11 cellular contexts compared by ENCODE assay signal in genomic region chr11:96122601-96123044, GRCh38.
DNase-seq lines count a peak whose midpoint lies in the region; ATAC-seq and TF ChIP-seq lines count a peak whose summit lies in the region.
"Had no signal": no experiment of that assay in that cellular context is flagged by ENCODE, and none has a peak within 500 bp of the region (broad histone marks: within the 10 kb centered on the region; RNA-seq: fewer than 3 reads in every experiment).

No MANE protein-coding gene starts in this region.

- intact Hi-C loops in activated CD4-positive, alpha-beta T cell treated with anti-CD3 and anti-CD28 coated beads for 36 hours (cut with DNase I, micrococcal nuclease) = no loop called here
- intact Hi-C loops in testis (cut with DNase I; ENCODE audit: low total_unique reads) = no loop called here

- H3K4me3 Mint-ChIP-seq in activated CD4-positive, alpha-beta T cell treated with anti-CD3 and anti-CD28 coated beads for 36 hours = no peak overlapping the region
- no peak overlapping the region for H3K4me3 Mint-ChIP-seq in stimulated activated naive CD8-positive, alpha-beta T cell treated with anti-CD3 and anti-CD28 coated beads, Interleukin-15, Interleukin-2, amounts not matched to agents 100 ng/mL and 50 ng/mL, for 24 hours

- no peak for ATAC-seq in activated CD4-positive, alpha-beta T cell treated with anti-CD3 and anti-CD28 coated beads for 36 hours
- ATAC-seq in HG03469 (IDR thresholded peaks at IDR 0.05; ENCODE audit: unreplicated experiment) = no peak
- ATAC-seq: pancreas had no signal

- H3K27me3 ChIP-seq in testis = no peaks in the 10 kb centered on the region
- H3K27me3 ChIP-seq: pancreas, stomach had no signal

- no peaks in the 10 kb centered on the region for H3K27me3 Mint-ChIP-seq in activated CD4-positive, alpha-beta T cell treated with anti-CD3 and anti-CD28 coated beads for 36 hours
- H3K27me3 Mint-ChIP-seq in stimulated activated naive CD8-positive, alpha-beta T cell treated with anti-CD3 and anti-CD28 coated beads, Interleukin-15, Interleukin-2, amounts not matched to agents 100 ng/mL and 50 ng/mL, for 24 hours = no peaks in the 10 kb centered on the region

- peak overlapping the region; percentile 39; the same call in 1 of the 2 replicates for H3K27ac ChIP-seq in RWPE1
- no peak overlapping the region for H3K27ac ChIP-seq in testis
- H3K27ac ChIP-seq: pancreas, stomach had no signal

- POLR2A ChIA-PET in activated CD4-positive, alpha-beta T cell treated with anti-CD3 and anti-CD28 coated beads for 36 hours (lab: Charles Lee) = no interaction called here
- POLR2A ChIA-PET in RWPE1 (lab: Yijun Ruan, JAX; ENCODE audit: low non-redundant PET) = no interaction called here

- H3K27ac Mint-ChIP-seq in activated CD4-positive, alpha-beta T cell treated with anti-CD3 and anti-CD28 coated beads for 36 hours = peak overlapping the region; percentile 10
- H3K27ac Mint-ChIP-seq in stimulated activated naive CD8-positive, alpha-beta T cell treated with anti-CD3 and anti-CD28 coated beads, Interleukin-15, Interleukin-2, amounts not matched to agents 100 ng/mL and 50 ng/mL, for 24 hours = peak overlapping the region; percentile 27

- no peaks in the 10 kb centered on the region for H3K4me1 ChIP-seq in testis
- H3K4me1 ChIP-seq: pancreas, stomach had no signal

- TF ChIP-seq POLR2A in testis (IDR thresholded peaks at IDR 0.05) = no peak

- WGBS in testis, 2 donors = 86 to 97% methylated on average over 2 of the region's 2 CpGs

- H3K36me3 Mint-ChIP-seq in activated CD4-positive, alpha-beta T cell treated with anti-CD3 and anti-CD28 coated beads for 36 hours (ENCODE audit: low read depth) = peaks cover 42% of the 10 kb centered on the region
- peaks cover 55% of the 10 kb centered on the region for H3K36me3 Mint-ChIP-seq in stimulated activated naive CD8-positive, alpha-beta T cell treated with anti-CD3 and anti-CD28 coated beads, Interleukin-15, Interleukin-2, amounts not matched to agents 100 ng/mL and 50 ng/mL, for 24 hours (ENCODE audit: low read depth)

- CTCF ChIA-PET in activated CD4-positive, alpha-beta T cell treated with anti-CD3 and anti-CD28 coated beads for 36 hours (lab: Charles Lee) = interaction anchor here (1.1 kb wide), 1 partner anchor 14 kb away, joined by 3 read pairs; no protein-coding TSS in a partner anchor
- CTCF ChIA-PET in RWPE1 (lab: Yijun Ruan, JAX) = interaction anchor here (0.6 to 1.9 kb wide), 5 partner anchors 21 to 220 kb away, joined by 3 to 9 read pairs (median 4); partner anchors contain the start of gene MAML2

- H3K9me3 ChIP-seq in testis = no peaks in the 10 kb centered on the region
- H3K9me3 ChIP-seq: pancreas, stomach had no signal

- TF ChIP-seq CTCF in RWPE1 (conservative IDR thresholded peaks at IDR 0.05; ENCODE audit: low read depth) (peak; percentile 24; the same call in 1 of the 2 replicates), epithelial cell of esophagus (IDR thresholded peaks at IDR 0.05; ENCODE audit: insufficient read depth, low read depth, low read length, missing control alignments) (no peak), testis (IDR thresholded peaks at IDR 0.05) (no peak)

- DNase-seq in activated CD4-positive, alpha-beta T cell treated with anti-CD3 and anti-CD28 coated beads for 36 hours = no peak
- no peak for DNase-seq in activated CD4-positive, alpha-beta T cell treated with anti-CD3 and anti-CD28 coated beads, Interleukin-2, amount 50 U/mL, for 4 hours
- DNase-seq in RWPE1 (ENCODE audit: low spot score) (peak; percentile 74), epithelial cell of esophagus (ENCODE audit: low read depth) (peak; percentile 95), testis (no peak)
- DNase-seq in activated effector memory CD4-positive, alpha-beta T cell treated with Interleukin-2 at 50 U/mL for 16 hours = no peak
- DNase-seq: central memory CD4-positive, alpha-beta T cell; pancreas; stomach had no signal

- peaks cover 3% of the 10 kb centered on the region for H3K9me3 Mint-ChIP-seq in activated CD4-positive, alpha-beta T cell treated with anti-CD3 and anti-CD28 coated beads for 36 hours (ENCODE audit: low read depth)
- H3K9me3 Mint-ChIP-seq in stimulated activated naive CD8-positive, alpha-beta T cell treated with anti-CD3 and anti-CD28 coated beads, Interleukin-15, Interleukin-2, amounts not matched to agents 100 ng/mL and 50 ng/mL, for 24 hours = no peaks in the 10 kb centered on the region

- peaks cover 56% of the 10 kb centered on the region for H3K4me1 Mint-ChIP-seq in activated CD4-positive, alpha-beta T cell treated with anti-CD3 and anti-CD28 coated beads for 36 hours
- peaks cover 61% of the 10 kb centered on the region for H3K4me1 Mint-ChIP-seq in stimulated activated naive CD8-positive, alpha-beta T cell treated with anti-CD3 and anti-CD28 coated beads, Interleukin-15, Interleukin-2, amounts not matched to agents 100 ng/mL and 50 ng/mL, for 24 hours (ENCODE audit: low read depth)

- H3K4me3 ChIP-seq in epithelial cell of esophagus (ENCODE audit: low read length) (no peak overlapping the region), testis (no peak overlapping the region)
- H3K4me3 ChIP-seq: pancreas, stomach had no signal

- no peaks in the 10 kb centered on the region for H3K36me3 ChIP-seq in testis (ENCODE audit: low read depth, missing control alignments)
- H3K36me3 ChIP-seq: pancreas, stomach had no signal

Comparison
In these comparisons a context has a peak if more than half of its experiments do, and no peak if none do; other contexts are left out.
1. DNase-seq: peak in RWPE1 (single experiment) and epithelial cell of esophagus (single experiment); none in activated CD4-positive, alpha-beta T cell treated with anti-CD3 and anti-CD28 coated beads for 36 hours (single experiment), activated CD4-positive, alpha-beta T cell treated with anti-CD3 and anti-CD28 coated beads, Interleukin-2, amount 50 U/mL, for 4 hours (0 of 2), testis (single experiment) and activated effector memory CD4-positive, alpha-beta T cell treated with Interleukin-2 at 50 U/mL for 16 hours (single experiment).